21 cellular contexts compared by ENCODE assay signal in the genomic region with DNA sequence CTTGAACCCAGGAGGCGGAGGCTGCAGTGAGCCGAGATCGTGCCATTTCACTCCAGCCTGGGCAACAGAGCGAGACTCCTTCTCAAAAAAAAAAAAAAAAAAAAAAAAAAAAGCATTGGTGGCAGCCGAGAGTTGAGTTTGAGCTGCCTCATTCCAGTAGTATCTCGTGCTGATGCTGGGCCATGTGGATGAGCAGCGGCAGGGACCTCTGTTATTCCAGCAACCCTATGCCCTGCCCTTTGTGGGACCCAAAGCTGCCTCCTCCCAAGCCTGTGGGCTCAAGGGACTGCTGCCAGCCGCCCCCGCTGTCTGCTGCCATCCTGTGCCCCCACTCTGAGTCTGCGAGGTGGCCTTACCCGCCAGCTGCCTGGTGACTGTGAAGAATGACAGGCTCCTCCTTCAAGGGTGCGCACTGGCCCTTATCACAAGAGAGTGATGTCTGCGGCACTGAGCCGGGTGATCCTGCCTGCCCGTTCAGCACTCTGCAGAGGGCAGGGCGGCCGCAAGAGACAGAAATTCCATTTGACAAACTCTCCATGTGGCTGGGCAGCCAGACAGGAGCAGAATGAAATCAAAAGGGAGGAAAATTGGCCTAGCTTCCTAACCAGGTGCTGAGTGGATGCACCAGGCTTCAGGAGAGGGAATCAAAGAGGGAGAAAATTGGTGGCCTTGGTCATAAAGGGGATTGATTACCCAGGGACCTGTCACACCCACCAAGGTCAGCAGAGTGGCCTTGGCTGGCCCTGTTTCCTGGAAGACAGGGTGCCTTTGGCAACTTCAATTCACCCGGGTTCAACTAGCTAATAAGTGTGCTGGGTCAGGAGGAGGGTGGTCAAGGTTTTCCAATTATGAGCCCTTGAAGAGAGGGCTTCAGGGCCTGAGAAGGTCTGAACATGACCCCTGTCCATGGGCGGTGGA.
DNase-seq lines count a peak whose midpoint lies in the region; ATAC-seq and TF ChIP-seq lines count a peak whose summit lies in the region.
"Had no signal": no experiment of that assay in that cellular context is flagged by ENCODE, and none has a peak within 500 bp of the region (broad histone marks: within the 10 kb centered on the region; RNA-seq: fewer than 3 reads in every experiment).

No MANE protein-coding gene starts in this region.

- no peak overlapping the region for H3K4me3 ChIP-seq in left lung
- H3K4me3 ChIP-seq in stomach, result no peak overlapping the region
- H3K4me3 ChIP-seq: breast epithelium, ovary had no signal

- 56 to 69% (median 65%) methylated on average over 17 to 19 of the region's 19 CpGs for WGBS in stomach, 5 donors

- H3K27me3 ChIP-seq in left lung, result no peaks in the 10 kb centered on the region
- no peaks in the 10 kb centered on the region for H3K27me3 ChIP-seq in stomach
- H3K27me3 ChIP-seq: breast epithelium, ovary had no signal

- H3K4me1 ChIP-seq in left lung (no peaks in the 10 kb centered on the region), stomach (peaks cover 0 to 9% (median 4%) of the 10 kb centered on the region in 4 donors)
- H3K4me1 ChIP-seq: breast epithelium, foreskin keratinocyte had no signal

- TF ChIP-seq POLR2A in stomach (IDR thresholded peaks at IDR 0.05), result no peak

- intact Hi-C loops in left lung (cut with DNase I) (no loop called here), stomach (cut with DNase I; ENCODE audit: low total_unique reads) (no loop called here)

- H3K27ac ChIP-seq in left lung (no peak overlapping the region), stomach (no peak overlapping the region)
- H3K27ac ChIP-seq: breast epithelium, foreskin keratinocyte, ovary had no signal

- DNase-seq in NCI-H510A treated with DMSO at 0.1 percent for 48 hours (lab: John Stamatoyannopoulos, UW) (peak; percentile 32), NCI-H510A (lab: John Stamatoyannopoulos, UW) (no peak), cerebellar cortex (ENCODE audit: low spot score) (peak; percentile 83), left lung (no peak), stomach (peak; percentile 69), HuH-7 (ENCODE audit: low spot score) (no peak), AG20443 (ENCODE audit: low spot score) (no peak), iPS-NIHi7 (ENCODE audit: extremely low spot score) (no peak)
- DNase-seq: 8988T; activated CD4-positive, CD25-positive, alpha-beta regulatory T cell; activated CD8-positive, alpha-beta memory T cell treated with anti-CD3 and anti-CD28 coated beads, Interleukin-2, amount 10 ng/mL, durations not matched to agents 7 days and 5 days; DND-41; effector CD8-positive, alpha-beta T cell; foreskin keratinocyte; H7; midbrain; NCI-H1092; ovary; SW 1271 had no signal

- ATAC-seq in left lung, result peak; percentile 56
- ATAC-seq: activated CD8-positive, alpha-beta memory T cell treated with anti-CD3 and anti-CD28 coated beads, Interleukin-2, amount 10 ng/mL, durations not matched to agents 7 days and 5 days; foreskin keratinocyte; PC-3 had no signal

- H3K36me3 ChIP-seq in left lung, result no peaks in the 10 kb centered on the region
- no peaks in the 10 kb centered on the region for H3K36me3 ChIP-seq in stomach
- H3K36me3 ChIP-seq: breast epithelium, ovary had no signal

- TF ChIP-seq CTCF in left lung (IDR thresholded peaks at IDR 0.05) (no peak), stomach (IDR thresholded peaks at IDR 0.05) (no peak)

- TF ChIP-seq EP300 in stomach (IDR thresholded peaks at IDR 0.05), result no peak

- H3K9me3 ChIP-seq in left lung (no peaks in the 10 kb centered on the region), stomach (no peaks in the 10 kb centered on the region)
- H3K9me3 ChIP-seq: breast epithelium, ovary had no signal

Comparison
In these comparisons a context has a peak if more than half of its experiments do, and no peak if none do; other contexts are left out.
1. DNase-seq: peak in NCI-H510A treated with DMSO at 0.1 percent for 48 hours (single experiment), cerebellar cortex (single experiment) and stomach (single experiment); none in NCI-H510A (single experiment), left lung (0 of 2), HuH-7 (single experiment), AG20443 (single experiment) and iPS-NIHi7 (single experiment).